In the genomic region with DNA sequence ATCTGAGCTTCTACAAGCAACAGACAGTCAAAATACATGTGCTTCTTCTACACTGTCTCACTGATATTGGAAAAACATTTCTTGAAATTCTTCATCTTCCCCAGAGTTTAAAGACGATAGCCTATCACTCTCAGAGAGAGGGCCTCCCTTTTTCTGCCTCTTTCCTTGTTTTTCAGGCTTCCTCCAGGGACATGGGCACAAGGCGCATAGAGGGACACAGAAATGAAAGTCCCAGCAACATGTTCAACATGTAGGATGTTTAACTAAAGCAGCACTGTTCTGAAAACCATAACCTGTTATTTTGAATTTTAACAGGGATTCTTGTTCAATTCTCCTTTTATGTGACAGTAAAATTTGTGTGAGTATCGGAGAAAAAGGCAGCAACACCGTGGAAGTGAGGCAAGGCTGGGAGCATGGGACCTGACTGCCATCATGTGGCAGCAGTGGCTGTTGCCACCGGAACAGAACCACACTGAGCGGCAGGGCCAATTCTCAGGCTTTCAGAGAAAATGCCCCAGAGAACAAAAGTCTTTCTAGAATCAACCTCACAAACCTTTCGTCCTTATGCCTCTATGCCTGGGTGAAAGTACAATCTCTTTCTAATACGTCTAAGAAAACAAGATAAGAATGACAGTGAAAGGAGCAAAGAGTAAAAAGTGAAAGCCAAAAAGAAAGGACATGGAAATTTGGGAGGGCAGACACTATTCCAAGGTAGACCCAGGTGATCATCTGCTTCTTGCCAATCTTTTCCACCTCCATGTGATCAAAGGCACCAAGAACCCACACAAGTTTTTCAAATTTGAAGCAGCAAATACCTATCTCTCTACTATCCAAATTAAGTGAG, we compare ENCODE assay signal across 1 cellular context.
TF ChIP-seq lines count a peak whose summit lies in the region.

No MANE protein-coding gene starts in this region.

TF ChIP-seq in GM23338, 12 proteins besides CTCF, POLR2A, EP300 and RAD21:
- TF ChIP-seq, protein P1, sequence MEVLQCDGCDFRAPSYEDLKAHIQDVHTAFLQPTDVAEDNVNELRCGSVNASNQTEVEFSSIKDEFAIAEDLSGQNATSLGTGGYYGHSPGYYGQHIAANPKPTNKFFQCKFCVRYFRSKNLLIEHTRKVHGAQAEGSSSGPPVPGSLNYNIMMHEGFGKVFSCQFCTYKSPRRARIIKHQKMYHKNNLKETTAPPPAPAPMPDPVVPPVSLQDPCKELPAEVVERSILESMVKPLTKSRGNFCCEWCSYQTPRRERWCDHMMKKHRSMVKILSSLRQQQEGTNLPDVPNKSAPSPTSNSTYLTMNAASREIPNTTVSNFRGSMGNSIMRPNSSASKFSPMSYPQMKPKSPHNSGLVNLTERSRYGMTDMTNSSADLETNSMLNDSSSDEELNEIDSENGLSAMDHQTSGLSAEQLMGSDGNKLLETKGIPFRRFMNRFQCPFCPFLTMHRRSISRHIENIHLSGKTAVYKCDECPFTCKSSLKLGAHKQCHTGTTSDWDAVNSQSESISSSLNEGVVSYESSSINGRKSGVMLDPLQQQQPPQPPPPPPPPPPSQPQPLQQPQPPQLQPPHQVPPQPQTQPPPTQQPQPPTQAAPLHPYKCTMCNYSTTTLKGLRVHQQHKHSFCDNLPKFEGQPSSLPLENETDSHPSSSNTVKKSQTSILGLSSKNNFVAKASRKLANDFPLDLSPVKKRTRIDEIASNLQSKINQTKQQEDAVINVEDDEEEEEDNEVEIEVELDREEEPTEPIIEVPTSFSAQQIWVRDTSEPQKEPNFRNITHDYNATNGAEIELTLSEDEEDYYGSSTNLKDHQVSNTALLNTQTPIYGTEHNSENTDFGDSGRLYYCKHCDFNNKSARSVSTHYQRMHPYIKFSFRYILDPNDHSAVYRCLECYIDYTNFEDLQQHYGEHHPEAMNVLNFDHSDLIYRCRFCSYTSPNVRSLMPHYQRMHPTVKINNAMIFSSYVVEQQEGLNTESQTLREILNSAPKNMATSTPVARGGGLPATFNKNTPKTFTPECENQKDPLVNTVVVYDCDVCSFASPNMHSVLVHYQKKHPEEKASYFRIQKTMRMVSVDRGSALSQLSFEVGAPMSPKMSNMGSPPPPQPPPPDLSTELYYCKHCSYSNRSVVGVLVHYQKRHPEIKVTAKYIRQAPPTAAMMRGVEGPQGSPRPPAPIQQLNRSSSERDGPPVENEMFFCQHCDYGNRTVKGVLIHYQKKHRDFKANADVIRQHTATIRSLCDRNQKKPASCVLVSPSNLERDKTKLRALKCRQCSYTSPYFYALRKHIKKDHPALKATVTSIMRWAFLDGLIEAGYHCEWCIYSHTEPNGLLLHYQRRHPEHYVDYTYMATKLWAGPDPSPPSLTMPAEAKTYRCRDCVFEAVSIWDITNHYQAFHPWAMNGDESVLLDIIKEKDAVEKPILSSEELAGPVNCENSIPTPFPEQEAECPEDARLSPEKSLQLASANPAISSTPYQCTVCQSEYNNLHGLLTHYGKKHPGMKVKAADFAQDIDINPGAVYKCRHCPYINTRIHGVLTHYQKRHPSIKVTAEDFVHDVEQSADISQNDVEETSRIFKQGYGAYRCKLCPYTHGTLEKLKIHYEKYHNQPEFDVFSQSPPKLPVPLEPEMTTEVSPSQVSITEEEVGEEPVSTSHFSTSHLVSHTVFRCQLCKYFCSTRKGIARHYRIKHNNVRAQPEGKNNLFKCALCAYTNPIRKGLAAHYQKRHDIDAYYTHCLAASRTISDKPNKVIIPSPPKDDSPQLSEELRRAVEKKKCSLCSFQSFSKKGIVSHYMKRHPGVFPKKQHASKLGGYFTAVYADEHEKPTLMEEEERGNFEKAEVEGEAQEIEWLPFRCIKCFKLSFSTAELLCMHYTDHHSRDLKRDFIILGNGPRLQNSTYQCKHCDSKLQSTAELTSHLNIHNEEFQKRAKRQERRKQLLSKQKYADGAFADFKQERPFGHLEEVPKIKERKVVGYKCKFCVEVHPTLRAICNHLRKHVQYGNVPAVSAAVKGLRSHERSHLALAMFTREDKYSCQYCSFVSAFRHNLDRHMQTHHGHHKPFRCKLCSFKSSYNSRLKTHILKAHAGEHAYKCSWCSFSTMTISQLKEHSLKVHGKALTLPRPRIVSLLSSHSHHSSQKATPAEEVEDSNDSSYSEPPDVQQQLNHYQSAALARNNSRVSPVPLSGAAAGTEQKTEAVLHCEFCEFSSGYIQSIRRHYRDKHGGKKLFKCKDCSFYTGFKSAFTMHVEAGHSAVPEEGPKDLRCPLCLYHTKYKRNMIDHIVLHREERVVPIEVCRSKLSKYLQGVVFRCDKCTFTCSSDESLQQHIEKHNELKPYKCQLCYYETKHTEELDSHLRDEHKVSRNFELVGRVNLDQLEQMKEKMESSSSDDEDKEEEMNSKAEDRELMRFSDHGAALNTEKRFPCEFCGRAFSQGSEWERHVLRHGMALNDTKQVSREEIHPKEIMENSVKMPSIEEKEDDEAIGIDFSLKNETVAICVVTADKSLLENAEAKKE (CRISPR knock-in tag; IDR thresholded peaks at IDR 0.05) = no peak
- no peak for TF ChIP-seq NANOG (IDR thresholded peaks at IDR 0.05; ENCODE audit: borderline replicate concordance)
- no peak for TF ChIP-seq EZH2phosphoT487 (IDR thresholded peaks at IDR 0.05; ENCODE audit: unreplicated experiment)
- TF ChIP-seq ZNF331 (CRISPR knock-in tag; IDR thresholded peaks at IDR 0.05; ENCODE audit: low read depth) = no peak
- TF ChIP-seq STAT1 (IDR thresholded peaks at IDR 0.05; ENCODE audit: unreplicated experiment) = no peak
- no peak for TF ChIP-seq EZH2 (IDR thresholded peaks at IDR 0.05; ENCODE audit: low read depth, unreplicated experiment)
- no peak for TF ChIP-seq ZNF114 (CRISPR knock-in tag; IDR thresholded peaks at IDR 0.05)
- no peak for TF ChIP-seq CREB1 (CRISPR knock-in tag; IDR thresholded peaks at IDR 0.05; ENCODE audit: low read depth)
- TF ChIP-seq, protein P2, sequence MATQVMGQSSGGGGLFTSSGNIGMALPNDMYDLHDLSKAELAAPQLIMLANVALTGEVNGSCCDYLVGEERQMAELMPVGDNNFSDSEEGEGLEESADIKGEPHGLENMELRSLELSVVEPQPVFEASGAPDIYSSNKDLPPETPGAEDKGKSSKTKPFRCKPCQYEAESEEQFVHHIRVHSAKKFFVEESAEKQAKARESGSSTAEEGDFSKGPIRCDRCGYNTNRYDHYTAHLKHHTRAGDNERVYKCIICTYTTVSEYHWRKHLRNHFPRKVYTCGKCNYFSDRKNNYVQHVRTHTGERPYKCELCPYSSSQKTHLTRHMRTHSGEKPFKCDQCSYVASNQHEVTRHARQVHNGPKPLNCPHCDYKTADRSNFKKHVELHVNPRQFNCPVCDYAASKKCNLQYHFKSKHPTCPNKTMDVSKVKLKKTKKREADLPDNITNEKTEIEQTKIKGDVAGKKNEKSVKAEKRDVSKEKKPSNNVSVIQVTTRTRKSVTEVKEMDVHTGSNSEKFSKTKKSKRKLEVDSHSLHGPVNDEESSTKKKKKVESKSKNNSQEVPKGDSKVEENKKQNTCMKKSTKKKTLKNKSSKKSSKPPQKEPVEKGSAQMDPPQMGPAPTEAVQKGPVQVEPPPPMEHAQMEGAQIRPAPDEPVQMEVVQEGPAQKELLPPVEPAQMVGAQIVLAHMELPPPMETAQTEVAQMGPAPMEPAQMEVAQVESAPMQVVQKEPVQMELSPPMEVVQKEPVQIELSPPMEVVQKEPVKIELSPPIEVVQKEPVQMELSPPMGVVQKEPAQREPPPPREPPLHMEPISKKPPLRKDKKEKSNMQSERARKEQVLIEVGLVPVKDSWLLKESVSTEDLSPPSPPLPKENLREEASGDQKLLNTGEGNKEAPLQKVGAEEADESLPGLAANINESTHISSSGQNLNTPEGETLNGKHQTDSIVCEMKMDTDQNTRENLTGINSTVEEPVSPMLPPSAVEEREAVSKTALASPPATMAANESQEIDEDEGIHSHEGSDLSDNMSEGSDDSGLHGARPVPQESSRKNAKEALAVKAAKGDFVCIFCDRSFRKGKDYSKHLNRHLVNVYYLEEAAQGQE (IDR thresholded peaks at IDR 0.05; ENCODE audit: unreplicated experiment) = no peak
- TF ChIP-seq POLR2AphosphoS5 (IDR thresholded peaks at IDR 0.05; ENCODE audit: low read depth) = no peak
- TF ChIP-seq JUNB (IDR thresholded peaks at IDR 0.05; ENCODE audit: unreplicated experiment) = no peak
- TF ChIP-seq, protein P3, sequence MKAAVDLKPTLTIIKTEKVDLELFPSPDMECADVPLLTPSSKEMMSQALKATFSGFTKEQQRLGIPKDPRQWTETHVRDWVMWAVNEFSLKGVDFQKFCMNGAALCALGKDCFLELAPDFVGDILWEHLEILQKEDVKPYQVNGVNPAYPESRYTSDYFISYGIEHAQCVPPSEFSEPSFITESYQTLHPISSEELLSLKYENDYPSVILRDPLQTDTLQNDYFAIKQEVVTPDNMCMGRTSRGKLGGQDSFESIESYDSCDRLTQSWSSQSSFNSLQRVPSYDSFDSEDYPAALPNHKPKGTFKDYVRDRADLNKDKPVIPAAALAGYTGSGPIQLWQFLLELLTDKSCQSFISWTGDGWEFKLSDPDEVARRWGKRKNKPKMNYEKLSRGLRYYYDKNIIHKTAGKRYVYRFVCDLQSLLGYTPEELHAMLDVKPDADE (IDR thresholded peaks at IDR 0.05) = no peak
TF ChIP-seq in GM23338: peak in this region for 0.
